In genomic region chr6:1325471-1326309, GRCh38 we compare ENCODE assay signal across 13 cellular contexts. TPM values are rescaled to one million over a fixed set of nuclear protein-coding genes. Genes with fewer than 3 reads are reported as not detected.
DNase-seq lines count a peak whose midpoint lies in the region; ATAC-seq, FAIRE-seq and TF ChIP-seq lines count a peak whose summit lies in the region.
"Had no signal": no experiment of that assay in that cellular context is flagged by ENCODE, and none has a peak within 500 bp of the region (broad histone marks: within the 10 kb centered on the region; RNA-seq: fewer than 3 reads in every experiment).

No MANE protein-coding gene starts in this region.

- no peak overlapping the region for H3K4me3 ChIP-seq in fibroblast of mammary gland (ENCODE audit: control insufficient read depth, low read depth, low read length)
- H3K4me3 ChIP-seq: heart left ventricle, tibial artery had no signal

- H3K4me3 Mint-ChIP-seq in activated T-cell treated with anti-CD3 and anti-CD28 coated beads, Interleukin-2, amount 50 U/mL, for 4 hours, result no peak overlapping the region
- no peak overlapping the region for H3K4me3 Mint-ChIP-seq in activated naive CD4-positive, alpha-beta T cell treated with anti-CD3 and anti-CD28 coated beads for 36 hours
- H3K4me3 Mint-ChIP-seq: activated naive CD8-positive, alpha-beta T cell treated with anti-CD3 and anti-CD28 coated beads, Interleukin-2, amount 50 U/mL, for 24 hours had no signal

- no peak for DNase-seq in activated T-cell treated with anti-CD3 and anti-CD28 coated beads, Interleukin-2, amount 50 U/mL, for 4 hours
- DNase-seq in activated T-cell treated with anti-CD3 and anti-CD28 coated beads for 4 hours, result no peak
- DNase-seq in RCC 7860 (ENCODE audit: low spot score), result peak; percentile 90
- DNase-seq in fibroblast of mammary gland (ENCODE audit: low read depth), result peak; percentile 77
- peak; percentile 64 for DNase-seq in stromal cell of bone marrow (ENCODE audit: low read depth)
- DNase-seq in activated naive CD4-positive, alpha-beta T cell treated with anti-CD3 and anti-CD28 coated beads for 36 hours, result no peak
- DNase-seq in HuH-7 (ENCODE audit: low spot score), result no peak
- DNase-seq: activated naive CD8-positive, alpha-beta T cell treated with anti-CD3 and anti-CD28 coated beads, Interleukin-2, amount 50 U/mL, for 24 hours; heart left ventricle; NCI-H524; stimulated activated CD4-positive, alpha-beta T cell treated with anti-CD3 and anti-CD28 coated beads, Interleukin-2, amount 100 ng/mL, for 24 hours; tibial artery had no signal

- no peaks in the 10 kb centered on the region for H3K4me1 Mint-ChIP-seq in activated T-cell treated with anti-CD3 and anti-CD28 coated beads, Interleukin-2, amount 50 U/mL, for 4 hours (ENCODE audit: low read depth)
- H3K4me1 Mint-ChIP-seq in activated naive CD4-positive, alpha-beta T cell treated with anti-CD3 and anti-CD28 coated beads for 36 hours (ENCODE audit: low read depth), result no peaks in the 10 kb centered on the region
- H3K4me1 Mint-ChIP-seq: activated naive CD8-positive, alpha-beta T cell treated with anti-CD3 and anti-CD28 coated beads, Interleukin-2, amount 50 U/mL, for 24 hours had no signal

- H3K27ac Mint-ChIP-seq in activated naive CD4-positive, alpha-beta T cell treated with anti-CD3 and anti-CD28 coated beads for 36 hours, result no peak overlapping the region
- H3K27ac Mint-ChIP-seq: activated naive CD8-positive, alpha-beta T cell treated with anti-CD3 and anti-CD28 coated beads, Interleukin-2, amount 50 U/mL, for 24 hours had no signal

- intact Hi-C loops in activated naive CD4-positive, alpha-beta T cell treated with anti-CD3 and anti-CD28 coated beads for 36 hours (cut with micrococcal nuclease), result no loop called here

- peaks cover 40% of the 10 kb centered on the region for H3K27me3 Mint-ChIP-seq in activated T-cell treated with anti-CD3 and anti-CD28 coated beads, Interleukin-2, amount 50 U/mL, for 4 hours (ENCODE audit: low read depth)
- H3K27me3 Mint-ChIP-seq in activated naive CD4-positive, alpha-beta T cell treated with anti-CD3 and anti-CD28 coated beads for 36 hours (ENCODE audit: low read depth), result peaks cover 27% of the 10 kb centered on the region

- H3K9me3 Mint-ChIP-seq in activated T-cell treated with anti-CD3 and anti-CD28 coated beads, Interleukin-2, amount 50 U/mL, for 4 hours, result peaks cover 16% of the 10 kb centered on the region
- H3K9me3 Mint-ChIP-seq in activated naive CD4-positive, alpha-beta T cell treated with anti-CD3 and anti-CD28 coated beads for 36 hours, result peaks cover 7% of the 10 kb centered on the region

- H3K36me3 Mint-ChIP-seq in activated T-cell treated with anti-CD3 and anti-CD28 coated beads, Interleukin-2, amount 50 U/mL, for 4 hours (ENCODE audit: insufficient read depth), result no peaks in the 10 kb centered on the region
- H3K36me3 Mint-ChIP-seq in activated naive CD4-positive, alpha-beta T cell treated with anti-CD3 and anti-CD28 coated beads for 36 hours (ENCODE audit: low read depth), result no peaks in the 10 kb centered on the region

- ATAC-seq in activated T-cell treated with anti-CD3 and anti-CD28 coated beads, Interleukin-2, amount 50 U/mL, for 4 hours, result peak; percentile 46 to 58
- ATAC-seq in HG03342 (IDR thresholded peaks at IDR 0.05; ENCODE audit: unreplicated experiment), result no peak
- ATAC-seq: activated naive CD8-positive, alpha-beta T cell treated with anti-CD3 and anti-CD28 coated beads, Interleukin-2, amount 50 U/mL, for 24 hours had no signal

- FAIRE-seq in RCC 7860 (lab: Jason Lieb, UNC), result peak; percentile 91

- CTCF ChIA-PET in activated naive CD4-positive, alpha-beta T cell treated with anti-CD3 and anti-CD28 coated beads for 36 hours (lab: Charles Lee), result no interaction called here

- TF ChIP-seq CTCF in fibroblast of mammary gland (conservative IDR thresholded peaks at IDR 0.05; ENCODE audit: control insufficient read depth, insufficient read depth, low read depth, low read length), result no peak

RNA-seq across cellular contexts. Expression of gene FOXQ1, which starts 13.8 kb away (rescaled TPM):
- not detected for total RNA-seq in activated T-cell treated with anti-CD3 and anti-CD28 coated beads, Interleukin-2, amount 50 U/mL, for 4 hours
- total RNA-seq in activated naive CD4-positive, alpha-beta T cell treated with anti-CD3 and anti-CD28 coated beads for 36 hours, result not detected
- total RNA-seq: heart left ventricle had no signal

Comparison
In these comparisons a context has a peak if more than half of its experiments do, and no peak if none do; other contexts are left out.
1. DNase-seq: peak in RCC 7860 (single experiment), fibroblast of mammary gland (single experiment) and stromal cell of bone marrow (single experiment); none in activated T-cell treated with anti-CD3 and anti-CD28 coated beads, Interleukin-2, amount 50 U/mL, for 4 hours (single experiment), activated T-cell treated with anti-CD3 and anti-CD28 coated beads for 4 hours (single experiment), activated naive CD4-positive, alpha-beta T cell treated with anti-CD3 and anti-CD28 coated beads for 36 hours (single experiment) and HuH-7 (single experiment).